17 cellular contexts compared by ENCODE assay signal in the genomic region with DNA sequence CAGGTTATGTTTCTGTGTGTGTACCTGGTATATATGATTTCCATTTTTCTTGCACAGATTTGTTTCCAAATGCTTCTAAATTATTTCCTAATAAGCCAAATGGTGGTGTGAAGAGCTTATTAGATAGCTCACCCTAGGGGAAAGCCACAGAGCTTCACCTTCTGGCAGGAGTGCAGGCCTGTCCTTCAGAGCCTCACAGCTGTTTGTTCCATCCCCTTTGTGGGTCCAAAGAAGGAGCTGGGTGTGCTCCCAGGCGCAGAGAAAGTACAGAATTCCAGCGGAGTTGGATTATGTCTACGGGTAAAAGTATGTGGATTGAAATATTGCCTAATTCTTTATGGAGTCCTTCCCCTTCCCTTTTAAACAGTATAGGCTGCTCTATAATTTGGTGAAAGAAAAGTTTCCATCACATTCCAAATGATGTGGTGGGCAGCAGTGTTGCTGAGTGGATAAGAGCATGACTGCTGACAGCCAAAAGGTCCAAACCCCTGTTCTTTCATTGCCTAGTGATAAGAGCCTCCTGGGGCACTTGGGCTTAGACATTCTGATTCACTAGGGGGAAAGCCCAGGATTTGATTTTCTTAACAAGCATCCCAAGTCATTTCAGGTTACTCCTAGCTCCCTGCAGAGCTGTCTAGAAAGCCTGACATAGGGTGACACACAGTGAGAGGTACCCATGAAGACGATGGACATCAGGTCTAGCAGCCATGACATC.
DNase-seq lines count a peak whose midpoint lies in the region; ATAC-seq and TF ChIP-seq lines count a peak whose summit lies in the region.
"Had no signal": no experiment of that assay in that cellular context is flagged by ENCODE, and none has a peak within 500 bp of the region (broad histone marks: within the 10 kb centered on the region; RNA-seq: fewer than 3 reads in every experiment).

No MANE protein-coding gene starts in this region.

- H3K9ac ChIP-seq in SK-N-SH = peak overlapping the region; percentile 11; the same call in 1 of the 2 replicates
- H3K9ac ChIP-seq in mesendoderm (ENCODE audit: low read length) = no peak overlapping the region

- H2AFZ ChIP-seq in SK-N-SH (ENCODE audit: low read depth) = no peak overlapping the region

- H4K20me1 ChIP-seq in SK-N-SH (ENCODE audit: insufficient read depth) = no peaks in the 10 kb centered on the region

- no peaks in the 10 kb centered on the region for H3K27me3 ChIP-seq in SK-N-SH (ENCODE audit: insufficient read depth)
- no peaks in the 10 kb centered on the region for H3K27me3 ChIP-seq in mesendoderm (ENCODE audit: insufficient read depth, low read length, poor library complexity)
- H3K27me3 ChIP-seq: colonic mucosa, tibial artery had no signal

- no peak overlapping the region for H3K4me3 Mint-ChIP-seq in type B pancreatic cell
- H3K4me3 Mint-ChIP-seq: CD14-positive monocyte had no signal

- peak overlapping the region; percentile 4; the same call in 1 of the 2 replicates for H3K4me2 ChIP-seq in SK-N-SH
- no peak overlapping the region for H3K4me2 ChIP-seq in mesendoderm (ENCODE audit: low read length)

- H3K36me3 ChIP-seq in SK-N-SH (replicated peaks in 1 of 2; ENCODE audit: control insufficient read depth in 1 of 2, insufficient read depth in 2 of 2, low read length in 1 of 2) (peaks cover 0 to 58% of the 10 kb centered on the region in 2 experiments), mesendoderm (ENCODE audit: control insufficient read depth, insufficient read depth, low read length) (no peaks in the 10 kb centered on the region)

- no peak overlapping the region for H2AK5ac ChIP-seq in mesendoderm (ENCODE audit: low read length)

- POLR2A ChIA-PET in SK-N-SH (lab: Yijun Ruan, JAX) = no interaction called here

- H3K56ac ChIP-seq in mesendoderm (ENCODE audit: low read length) = no peak overlapping the region

- H4K5ac ChIP-seq in mesendoderm (ENCODE audit: low read length) = no peak overlapping the region

- 90% methylated on average over 4 of the region's 4 CpGs for WGBS in SK-N-SH (ENCODE audit: low lambda C conversion rate)
- WGBS in mesendoderm (ENCODE audit: extremely low coverage, insufficient coverage, low lambda C conversion rate) = no CpG with 5 or more reads among the region's 4 CpGs

- DNase-seq in SK-N-SH = no peak
- no peak for DNase-seq in coronary artery (ENCODE audit: low spot score)
- DNase-seq in mesendoderm = peak; percentile 57
- DNase-seq in type B pancreatic cell (ENCODE audit: extremely low spot score, unreplicated experiment) = no peak
- no peak for DNase-seq in A172 (ENCODE audit: low spot score)
- DNase-seq in HuH-7 (ENCODE audit: low spot score) = no peak
- DNase-seq in COLO829 (ENCODE audit: low spot score) = no peak
- DNase-seq: activated CD4-positive, alpha-beta T cell treated with anti-CD3 and anti-CD28 coated beads, Interleukin-2, amount 50 U/mL, for 48 hours; activated T-cell treated with anti-CD3 and anti-CD28 coated beads, Interleukin-2, amount 50 U/mL, for 48 hours; colonic mucosa; KG1; stimulated activated CD4-positive, alpha-beta T cell treated with anti-CD3 and anti-CD28 coated beads, Interleukin-4, amount 100 ng/mL, for 24 hours; stimulated activated CD8-positive, alpha-beta memory T cell treated with anti-CD3 and anti-CD28 coated beads, Interleukin-4, amount 100 ng/mL, for 48 hours; tibial artery had no signal

- no peaks in the 10 kb centered on the region for H3K79me1 ChIP-seq in mesendoderm (ENCODE audit: low read length)

- no peaks in the 10 kb centered on the region for H3K27me3 Mint-ChIP-seq in type B pancreatic cell

- H3K9me3 Mint-ChIP-seq in type B pancreatic cell = no peaks in the 10 kb centered on the region
- H3K9me3 Mint-ChIP-seq: CD14-positive monocyte had no signal

- H3K18ac ChIP-seq in mesendoderm (ENCODE audit: low read length) = no peak overlapping the region

- peaks cover 4 to 23% of the 10 kb centered on the region in 2 experiments; a peak in 3 of 4 replicates for H3K4me1 ChIP-seq in SK-N-SH (ENCODE audit: control insufficient read depth in 1 of 2, insufficient read depth in 2 of 2, low read depth in 1 of 2, low read length in 1 of 2)
- no peaks in the 10 kb centered on the region for H3K4me1 ChIP-seq in mesendoderm (ENCODE audit: control insufficient read depth, low read depth, low read length)

- H3K4me3 ChIP-seq in SK-N-SH (ENCODE audit: low read depth in 2 of 2, low read length in 1 of 2) = no peak overlapping the region
- H3K4me3 ChIP-seq in coronary artery = no peak overlapping the region
- no peak overlapping the region for H3K4me3 ChIP-seq in mesendoderm (ENCODE audit: low read length)
- H3K4me3 ChIP-seq: colonic mucosa, tibial artery had no signal

- H3K9me2 ChIP-seq in SK-N-SH = no peaks in the 10 kb centered on the region

- H4K8ac ChIP-seq in mesendoderm (ENCODE audit: low read depth, low read length) = no peak overlapping the region

- H3F3A ChIP-seq in SK-N-SH (replicated peaks; ENCODE audit: insufficient read depth) = peaks cover 12% of the 10 kb centered on the region

- TF ChIP-seq EP300 in SK-N-SH (IDR thresholded peaks at IDR 0.05; ENCODE audit: borderline replicate concordance in 1 of 2, low read depth in 1 of 2, low read length in 1 of 2) = no peak

- no peak for TF ChIP-seq RAD21 in SK-N-SH (IDR thresholded peaks at IDR 0.05; ENCODE audit: low read length)

- no peak for ATAC-seq in SK-N-SH treated with all-trans-retinoic acid at 6 μM for 48 hours
- ATAC-seq: Panc1 had no signal

- H3K79me2 ChIP-seq in SK-N-SH (ENCODE audit: insufficient read depth) (peaks cover 4% of the 10 kb centered on the region; the same call in 1 of the 2 replicates), mesendoderm (ENCODE audit: control insufficient read depth, insufficient read depth, low read length) (no peaks in the 10 kb centered on the region)

- no peak overlapping the region for H2BK120ac ChIP-seq in mesendoderm (ENCODE audit: low read depth, low read length)

- no peak overlapping the region for H2BK15ac ChIP-seq in mesendoderm (replicated peaks; ENCODE audit: low read depth)

- CTCF ChIA-PET in SK-N-SH (lab: Yijun Ruan, JAX) = interaction anchor here (1.1 to 1.5 kb wide), 2 partner anchors 9 to 298 kb away, joined by 3 to 4 read pairs; no protein-coding TSS in a partner anchor

- H2BK5ac ChIP-seq in mesendoderm (ENCODE audit: low read length) = no peak overlapping the region

- no peak overlapping the region for H3K4ac ChIP-seq in mesendoderm (ENCODE audit: low read depth, low read length)

- peaks cover 34% of the 10 kb centered on the region for H3K36me3 Mint-ChIP-seq in type B pancreatic cell
- H3K36me3 Mint-ChIP-seq: CD14-positive monocyte had no signal

- H3K23ac ChIP-seq in mesendoderm (ENCODE audit: low read length) = no peak overlapping the region

- H3K27ac Mint-ChIP-seq in type B pancreatic cell = peak overlapping the region; percentile 48

- peak overlapping the region in 1 of 2 experiments; percentile 88; a peak in 3 of 4 replicates for H3K27ac ChIP-seq in SK-N-SH (ENCODE audit: low read depth in 2 of 2, low read length in 1 of 2)
- peak overlapping the region; percentile 16 to 85 for H3K27ac ChIP-seq in coronary artery
- no peak overlapping the region for H3K27ac ChIP-seq in mesendoderm (ENCODE audit: low read depth, low read length)
- H3K27ac ChIP-seq: colonic mucosa had no signal

- H3K4me1 Mint-ChIP-seq in type B pancreatic cell (ENCODE audit: unreplicated experiment) = peaks cover 20% of the 10 kb centered on the region
- H3K4me1 Mint-ChIP-seq: CD14-positive monocyte had no signal

- TF ChIP-seq CTCF in SK-N-SH (IDR thresholded peaks at IDR 0.05) = no peak
- no peak for TF ChIP-seq CTCF in coronary artery (IDR thresholded peaks at IDR 0.05)
- no peak for TF ChIP-seq CTCF in type B pancreatic cell (conservative IDR thresholded peaks at IDR 0.05)

- no peaks in the 10 kb centered on the region for H3K9me3 ChIP-seq in SK-N-SH
- H3K9me3 ChIP-seq: colonic mucosa, tibial artery had no signal

TF ChIP-seq in SK-N-SH, 30 proteins besides CTCF, POLR2A, EP300 and RAD21 (continues in another document):
- TF ChIP-seq RXRA (IDR thresholded peaks at IDR 0.05; ENCODE audit: borderline replicate concordance, low read depth) = no peak
- TF ChIP-seq GABPA (IDR thresholded peaks at IDR 0.05; ENCODE audit: low read depth) = no peak

TF ChIP-seq in SK-N-SH treated with all-trans-retinoic acid at 6 μM for 48 hours, 23 proteins besides CTCF, POLR2A, EP300 and RAD21 (continues in another document):
- no peak for TF ChIP-seq ARNTL (CRISPR knock-in tag; IDR thresholded peaks at IDR 0.05; ENCODE audit: borderline replicate concordance, low read depth)
- TF ChIP-seq GLIS3 (CRISPR knock-in tag; IDR thresholded peaks at IDR 0.05) = no peak
- no peak for TF ChIP-seq ZC3H10 (CRISPR knock-in tag; IDR thresholded peaks at IDR 0.05)
- TF ChIP-seq TOX (CRISPR knock-in tag; IDR thresholded peaks at IDR 0.05; ENCODE audit: borderline replicate concordance) = no peak
- TF ChIP-seq TCF4 (CRISPR knock-in tag; IDR thresholded peaks at IDR 0.05; ENCODE audit: borderline replicate concordance) = no peak
- TF ChIP-seq, protein P1, sequence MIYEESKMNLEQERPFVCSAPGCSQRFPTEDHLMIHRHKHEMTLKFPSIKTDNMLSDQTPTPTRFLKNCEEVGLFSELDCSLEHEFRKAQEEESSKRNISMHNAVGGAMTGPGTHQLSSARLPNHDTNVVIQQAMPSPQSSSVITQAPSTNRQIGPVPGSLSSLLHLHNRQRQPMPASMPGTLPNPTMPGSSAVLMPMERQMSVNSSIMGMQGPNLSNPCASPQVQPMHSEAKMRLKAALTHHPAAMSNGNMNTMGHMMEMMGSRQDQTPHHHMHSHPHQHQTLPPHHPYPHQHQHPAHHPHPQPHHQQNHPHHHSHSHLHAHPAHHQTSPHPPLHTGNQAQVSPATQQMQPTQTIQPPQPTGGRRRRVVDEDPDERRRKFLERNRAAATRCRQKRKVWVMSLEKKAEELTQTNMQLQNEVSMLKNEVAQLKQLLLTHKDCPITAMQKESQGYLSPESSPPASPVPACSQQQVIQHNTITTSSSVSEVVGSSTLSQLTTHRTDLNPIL (CRISPR knock-in tag; IDR thresholded peaks at IDR 0.05; ENCODE audit: low read depth) = no peak
- no peak for TF ChIP-seq PPARA (CRISPR knock-in tag; IDR thresholded peaks at IDR 0.05; ENCODE audit: borderline replicate concordance)
- TF ChIP-seq RARB (CRISPR knock-in tag; IDR thresholded peaks at IDR 0.05) = no peak
- TF ChIP-seq SNAI2 (CRISPR knock-in tag; IDR thresholded peaks at IDR 0.05) = no peak
- TF ChIP-seq ZNF70 (CRISPR knock-in tag; IDR thresholded peaks at IDR 0.05) = no peak
